ENCODE assay signal across 29 cellular contexts in the genomic region with DNA sequence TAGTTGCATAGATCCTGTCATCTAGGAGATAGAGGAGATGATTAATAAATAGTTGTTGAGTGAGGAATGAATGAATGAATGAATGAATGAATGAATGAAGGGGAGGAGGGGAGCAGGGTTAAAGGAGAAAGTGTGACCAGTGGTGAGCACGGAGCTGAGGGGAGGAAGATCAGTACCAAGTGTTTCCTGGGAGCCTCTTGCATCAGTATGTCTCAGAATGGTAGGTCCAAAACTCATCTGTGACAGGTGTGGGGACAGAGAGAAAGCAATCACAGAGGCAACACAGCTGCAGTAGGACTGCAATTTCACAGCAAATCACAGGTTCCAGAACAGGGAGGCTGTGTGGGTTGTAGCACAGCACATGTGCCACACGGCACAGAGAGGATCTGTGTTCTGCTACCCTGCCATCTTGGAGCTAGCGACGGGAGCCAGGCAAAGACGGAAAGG. TPM values are rescaled to one million over a fixed set of nuclear protein-coding genes. Genes with fewer than 3 reads are reported as not detected.
"Had no signal": no experiment of that assay in that cellular context is flagged by ENCODE, and none has a peak within 500 bp of the region (broad histone marks: within the 10 kb centered on the region; RNA-seq: fewer than 3 reads in every experiment).

No MANE protein-coding gene starts in this region.

- H3K4me3 Mint-ChIP-seq: activated naive CD8-positive, alpha-beta T cell treated with anti-CD3 and anti-CD28 coated beads, Interleukin-2, amount 50 U/mL, for 24 hours; activated T-cell treated with anti-CD3 and anti-CD28 coated beads, Interleukin-2, amount 50 U/mL, for 4 hours; nephron progenitor cell; T-helper 1 cell treated with Interleukin-12 subunit alpha and Interleukin-12 subunit beta and Interleukin-4 antibody, amounts not matched to agents 30 μg/mL and 1 μg/mL, for 36 hours had no signal

- H3K36me3 ChIP-seq: heart right ventricle, right atrium auricular region, suprapubic skin had no signal

- H3K9me3 ChIP-seq: heart right ventricle, lower lobe of right lung, mucosa of descending colon, psoas muscle, right atrium auricular region, stomach, suprapubic skin, transverse colon had no signal

- H3K4me3 ChIP-seq: heart right ventricle, lower lobe of right lung, mucosa of descending colon, psoas muscle, right atrium auricular region, stomach, suprapubic skin, transverse colon had no signal

- FAIRE-seq: endometrium, keratinocyte, urothelium cell line had no signal

- H3K27ac ChIP-seq: lower lobe of right lung, right atrium auricular region, suprapubic skin, transverse colon had no signal

- H3K27ac Mint-ChIP-seq: activated naive CD8-positive, alpha-beta T cell treated with anti-CD3 and anti-CD28 coated beads, Interleukin-2, amount 50 U/mL, for 24 hours; activated T-helper 2 cell treated with anti-CD3 and anti-CD28 coated beads, Interferon-gamma antibody, Interleukin-2, Interleukin-4, amounts not matched to agents 10 μg/mL and 5 μg/mL and 100 μg/mL, durations not matched to agents 14 hours and 24 hours and 36 hours; nephron progenitor cell; T-helper 1 cell treated with Interleukin-12 subunit alpha and Interleukin-12 subunit beta and Interleukin-4 antibody, amounts not matched to agents 30 μg/mL and 1 μg/mL, for 36 hours had no signal

- H3K27me3 ChIP-seq: heart right ventricle, right atrium auricular region, stomach, suprapubic skin, transverse colon had no signal

- ATAC-seq: activated naive CD8-positive, alpha-beta T cell treated with anti-CD3 and anti-CD28 coated beads, Interleukin-2, amount 50 U/mL, for 24 hours; activated T-cell treated with anti-CD3 and anti-CD28 coated beads, Interleukin-2, amount 50 U/mL, for 4 hours; heart right ventricle; lower lobe of right lung; mucosa of descending colon had no signal

- H3K4me1 ChIP-seq: right atrium auricular region had no signal

- DNase-seq: activated CD4-positive, alpha-beta T cell treated with anti-CD3 and anti-CD28 coated beads for 4 hours; activated CD4-positive, alpha-beta T cell treated with anti-CD3 and anti-CD28 coated beads, Interleukin-2, amount 50 U/mL, for 48 hours; activated CD4-positive, CD25-positive, alpha-beta regulatory T cell; activated CD8-positive, alpha-beta memory T cell treated with anti-CD3 and anti-CD28 coated beads, Interleukin-2, amount 50 U/mL, for 48 hours; activated naive CD4-positive, alpha-beta T cell; activated naive CD8-positive, alpha-beta T cell treated with anti-CD3 and anti-CD28 coated beads, Interleukin-2, amount 50 U/mL, for 24 hours; activated T-cell treated with anti-CD3 and anti-CD28 coated beads, Interleukin-2, amount 50 U/mL, for 4 hours; cerebellar nuclear complex; cortex of kidney; effector CD4-positive, alpha-beta T cell; heart right ventricle; lower lobe of right lung; mesendoderm; mucosa of descending colon; nephron progenitor cell; occipital lobe; psoas muscle; stimulated activated CD4-positive, alpha-beta T cell treated with anti-CD3 and anti-CD28 coated beads, Interleukin-4, amount 100 ng/mL, for 4 hours; stomach; T1000; transverse colon had no signal

- H3K9me3 Mint-ChIP-seq: activated naive CD8-positive, alpha-beta T cell treated with anti-CD3 and anti-CD28 coated beads, Interleukin-2, amount 50 U/mL, for 24 hours; activated T-cell treated with anti-CD3 and anti-CD28 coated beads, Interleukin-2, amount 50 U/mL, for 4 hours; activated T-helper 2 cell treated with anti-CD3 and anti-CD28 coated beads, Interferon-gamma antibody, Interleukin-2, Interleukin-4, amounts not matched to agents 10 μg/mL and 5 μg/mL and 100 μg/mL, durations not matched to agents 14 hours and 24 hours and 36 hours; nephron progenitor cell; T-helper 1 cell treated with Interleukin-12 subunit alpha and Interleukin-12 subunit beta and Interleukin-4 antibody, amounts not matched to agents 30 μg/mL and 1 μg/mL, for 36 hours had no signal

- H3K27me3 Mint-ChIP-seq: activated naive CD8-positive, alpha-beta T cell treated with anti-CD3 and anti-CD28 coated beads, Interleukin-2, amount 50 U/mL, for 24 hours had no signal

RNA-seq across cellular contexts. Expression of gene SCNN1A, which starts 19.0 kb away (rescaled TPM):
- total RNA-seq: activated T-helper 2 cell treated with anti-CD3 and anti-CD28 coated beads, Interferon-gamma antibody, Interleukin-2, Interleukin-4, amounts not matched to agents 10 μg/mL and 5 μg/mL and 100 μg/mL, durations not matched to agents 14 hours and 24 hours and 36 hours; occipital lobe had no signal

RNA-seq across cellular contexts. Expression of gene PLEKHG6, which starts 45.9 kb away (rescaled TPM):
- total RNA-seq: activated CD8-positive, alpha-beta memory T cell treated with anti-CD3 and anti-CD28 coated beads for 36 hours; activated T-cell treated with anti-CD3 and anti-CD28 coated beads, Interleukin-2, amount 50 U/mL, for 4 hours; activated T-helper 2 cell treated with anti-CD3 and anti-CD28 coated beads, Interferon-gamma antibody, Interleukin-2, Interleukin-4, amounts not matched to agents 10 μg/mL and 5 μg/mL and 100 μg/mL, durations not matched to agents 14 hours and 24 hours and 36 hours; occipital lobe; psoas muscle had no signal
